Comparison of ENCODE assay signal across 1 cellular context in genomic region chr17:2064147-2064489, GRCh38.
TF ChIP-seq lines count a peak whose summit lies in the region.

No MANE protein-coding gene starts in this region.

TF ChIP-seq in GM12878, 131 proteins besides CTCF, POLR2A, EP300 and RAD21:
- TF ChIP-seq USF2 (IDR thresholded peaks at IDR 0.05; ENCODE audit: borderline replicate concordance, low read depth, low read length) (no peak), NRF1 (conservative IDR thresholded peaks at IDR 0.05; ENCODE audit: low read depth, low read length) (no peak), NR2C1 (IDR thresholded peaks at IDR 0.05) (no peak), CHD4 (IDR thresholded peaks at IDR 0.05) (no peak), STAT3 (IDR thresholded peaks at IDR 0.05; ENCODE audit: low read depth, low read length) (no peak), SUZ12 (IDR thresholded peaks at IDR 0.05; ENCODE audit: unreplicated experiment) (no peak), CREB1 (IDR thresholded peaks at IDR 0.05; ENCODE audit: low read depth) (no peak), CBX3 (IDR thresholded peaks at IDR 0.05; ENCODE audit: borderline replicate concordance, low read depth) (no peak), ZNF207 (IDR thresholded peaks at IDR 0.05; ENCODE audit: borderline replicate concordance) (no peak), NFIC (IDR thresholded peaks at IDR 0.05; ENCODE audit: low read depth, low read length) (no peak), SIN3A (IDR thresholded peaks at IDR 0.05; ENCODE audit: low read depth, low read length) (no peak), RCOR1 (conservative IDR thresholded peaks at IDR 0.05; ENCODE audit: low read depth, low read length) (no peak)
- TF ChIP-seq, protein P1, sequence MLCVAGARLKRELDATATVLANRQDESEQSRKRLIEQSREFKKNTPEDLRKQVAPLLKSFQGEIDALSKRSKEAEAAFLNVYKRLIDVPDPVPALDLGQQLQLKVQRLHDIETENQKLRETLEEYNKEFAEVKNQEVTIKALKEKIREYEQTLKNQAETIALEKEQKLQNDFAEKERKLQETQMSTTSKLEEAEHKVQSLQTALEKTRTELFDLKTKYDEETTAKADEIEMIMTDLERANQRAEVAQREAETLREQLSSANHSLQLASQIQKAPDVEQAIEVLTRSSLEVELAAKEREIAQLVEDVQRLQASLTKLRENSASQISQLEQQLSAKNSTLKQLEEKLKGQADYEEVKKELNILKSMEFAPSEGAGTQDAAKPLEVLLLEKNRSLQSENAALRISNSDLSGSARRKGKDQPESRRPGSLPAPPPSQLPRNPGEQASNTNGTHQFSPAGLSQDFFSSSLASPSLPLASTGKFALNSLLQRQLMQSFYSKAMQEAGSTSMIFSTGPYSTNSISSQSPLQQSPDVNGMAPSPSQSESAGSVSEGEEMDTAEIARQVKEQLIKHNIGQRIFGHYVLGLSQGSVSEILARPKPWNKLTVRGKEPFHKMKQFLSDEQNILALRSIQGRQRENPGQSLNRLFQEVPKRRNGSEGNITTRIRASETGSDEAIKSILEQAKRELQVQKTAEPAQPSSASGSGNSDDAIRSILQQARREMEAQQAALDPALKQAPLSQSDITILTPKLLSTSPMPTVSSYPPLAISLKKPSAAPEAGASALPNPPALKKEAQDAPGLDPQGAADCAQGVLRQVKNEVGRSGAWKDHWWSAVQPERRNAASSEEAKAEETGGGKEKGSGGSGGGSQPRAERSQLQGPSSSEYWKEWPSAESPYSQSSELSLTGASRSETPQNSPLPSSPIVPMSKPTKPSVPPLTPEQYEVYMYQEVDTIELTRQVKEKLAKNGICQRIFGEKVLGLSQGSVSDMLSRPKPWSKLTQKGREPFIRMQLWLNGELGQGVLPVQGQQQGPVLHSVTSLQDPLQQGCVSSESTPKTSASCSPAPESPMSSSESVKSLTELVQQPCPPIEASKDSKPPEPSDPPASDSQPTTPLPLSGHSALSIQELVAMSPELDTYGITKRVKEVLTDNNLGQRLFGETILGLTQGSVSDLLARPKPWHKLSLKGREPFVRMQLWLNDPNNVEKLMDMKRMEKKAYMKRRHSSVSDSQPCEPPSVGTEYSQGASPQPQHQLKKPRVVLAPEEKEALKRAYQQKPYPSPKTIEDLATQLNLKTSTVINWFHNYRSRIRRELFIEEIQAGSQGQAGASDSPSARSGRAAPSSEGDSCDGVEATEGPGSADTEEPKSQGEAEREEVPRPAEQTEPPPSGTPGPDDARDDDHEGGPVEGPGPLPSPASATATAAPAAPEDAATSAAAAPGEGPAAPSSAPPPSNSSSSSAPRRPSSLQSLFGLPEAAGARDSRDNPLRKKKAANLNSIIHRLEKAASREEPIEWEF (IDR thresholded peaks at IDR 0.05; ENCODE audit: insufficient replicate concordance, low read depth, low read length): no peak
